Comparison of ENCODE assay signal across 16 cellular contexts in the genomic region with DNA sequence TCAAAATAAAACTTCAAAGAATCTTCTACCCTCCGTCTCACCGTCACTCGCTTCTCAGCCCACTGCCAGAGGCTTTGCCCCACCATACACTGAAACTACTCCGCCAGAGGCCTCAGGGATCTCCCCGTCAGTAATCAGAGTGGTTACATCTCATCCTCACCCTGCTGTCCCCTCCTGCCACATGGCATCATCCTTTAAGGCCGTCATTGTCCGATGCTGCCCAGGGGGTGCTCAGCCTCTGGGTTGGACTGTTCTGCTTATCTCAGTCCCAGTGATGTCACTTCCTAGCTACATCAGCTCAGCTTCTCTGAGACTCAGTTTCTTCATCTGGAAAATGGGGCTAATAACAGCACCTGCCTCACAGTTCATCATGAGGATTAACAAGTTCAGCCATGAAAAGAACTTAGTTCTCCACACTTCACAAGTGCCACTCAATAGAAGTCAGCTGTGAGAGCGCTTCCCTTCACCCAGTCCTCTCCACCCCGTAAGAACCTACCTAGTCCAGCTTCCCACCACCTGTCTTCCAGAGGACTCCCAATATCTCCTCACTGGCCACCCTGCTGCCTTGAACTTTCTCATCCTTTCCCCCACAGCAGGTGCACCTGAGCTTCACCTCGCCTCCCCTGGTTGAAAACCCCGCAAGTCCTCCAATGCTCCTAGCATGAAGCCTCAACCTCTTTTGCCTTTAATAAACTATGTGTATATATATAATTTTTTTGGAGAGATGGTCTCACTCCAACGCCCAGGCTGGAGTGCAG. TPM values are rescaled to one million over a fixed set of nuclear protein-coding genes. Genes with fewer than 3 reads are reported as not detected.
DNase-seq lines count a peak whose midpoint lies in the region; ATAC-seq, FAIRE-seq and TF ChIP-seq lines count a peak whose summit lies in the region.
"Had no signal": no experiment of that assay in that cellular context is flagged by ENCODE, and none has a peak within 500 bp of the region (broad histone marks: within the 10 kb centered on the region; RNA-seq: fewer than 3 reads in every experiment).

No MANE protein-coding gene starts in this region.

- no peaks in the 10 kb centered on the region for H3K9me3 Mint-ChIP-seq in activated T-helper 17 cell treated with anti-CD3 and anti-CD28 coated beads, Interleukin-2, amount 50 U/mL, for 72 hours

- H3K27ac ChIP-seq in heart right ventricle (no peak overlapping the region), kidney (ENCODE audit: low read depth in 2 of 2, low read length in 2 of 2) (no peak overlapping the region), OCI-LY7 (ENCODE audit: low read depth, low read length, poor library complexity, severe bottlenecking) (no peak overlapping the region)
- H3K27ac ChIP-seq: epithelial cell of prostate, spleen had no signal

- H3K4me2 ChIP-seq in OCI-LY7 (ENCODE audit: low read length): no peak overlapping the region

- no TSS peak for BruUV-seq in OCI-LY7 (replicated peaks; lab: Mats Ljungman, UMichigan)

- H3K9ac ChIP-seq in kidney (ENCODE audit: low read length in 2 of 2): no peak overlapping the region

- TF ChIP-seq CTCF in heart right ventricle (IDR thresholded peaks at IDR 0.05) (no peak), kidney (IDR thresholded peaks at IDR 0.05; ENCODE audit: borderline replicate concordance, extremely low read depth, insufficient read depth) (no peak), OCI-LY7 (conservative IDR thresholded peaks at IDR 0.05; ENCODE audit: low read length) (no peak)

- H3K4me1 Mint-ChIP-seq in activated T-helper 17 cell treated with anti-CD3 and anti-CD28 coated beads, Interleukin-2, amount 50 U/mL, for 72 hours: peaks cover 41% of the 10 kb centered on the region

- no peak overlapping the region for H2AFZ ChIP-seq in OCI-LY7 (ENCODE audit: low read length)

- CTCF ChIA-PET in OCI-LY7 (lab: Charles Lee; ENCODE audit: unreplicated experiment): no interaction called here

- H3K36me3 Mint-ChIP-seq in activated T-helper 17 cell treated with anti-CD3 and anti-CD28 coated beads, Interleukin-2, amount 50 U/mL, for 72 hours (ENCODE audit: low read depth): no peaks in the 10 kb centered on the region

- POLR2A ChIA-PET in OCI-LY7 (lab: Charles Lee): interaction anchor here (0.6 kb wide), 1 partner anchor 553 kb away, joined by 4 read pairs; no protein-coding TSS in a partner anchor

- H3K4me3 Mint-ChIP-seq in activated T-helper 17 cell treated with anti-CD3 and anti-CD28 coated beads, Interleukin-2, amount 50 U/mL, for 72 hours: peak overlapping the region; percentile 26

- DNase-seq in left ventricle myocardium superior (peak; percentile 6), heart right ventricle (no peak), kidney (peak; percentile 30), ureter (ENCODE audit: low spot score) (peak; percentile 29), OCI-LY7 (ENCODE audit: low spot score) (no peak)
- DNase-seq: DMS79, NCI-H2171 had no signal

- no peaks in the 10 kb centered on the region for H3K4me1 ChIP-seq in heart right ventricle
- no peaks in the 10 kb centered on the region for H3K4me1 ChIP-seq in kidney (ENCODE audit: control insufficient read depth in 1 of 2, insufficient read depth in 1 of 2, low read depth in 1 of 2, low read length in 2 of 2)
- H3K4me1 ChIP-seq in OCI-LY7 (ENCODE audit: insufficient read depth, low read length, poor library complexity, severe bottlenecking): no peaks in the 10 kb centered on the region

- H3K27me3 Mint-ChIP-seq in activated T-helper 17 cell treated with anti-CD3 and anti-CD28 coated beads, Interleukin-2, amount 50 U/mL, for 72 hours: no peaks in the 10 kb centered on the region

- no peak for FAIRE-seq in kidney (lab: Jason Lieb, UNC)
- FAIRE-seq: islet of Langerhans had no signal

- H4K20me1 ChIP-seq in OCI-LY7 (ENCODE audit: insufficient read depth, low read length): no peaks in the 10 kb centered on the region

- H3K27me3 ChIP-seq in heart right ventricle: no peaks in the 10 kb centered on the region
- H3K27me3 ChIP-seq: spleen had no signal

- WGBS in heart right ventricle, 2 donors: 85 to 89% methylated on average over 12 of the region's 12 CpGs

- H3K36me3 ChIP-seq in heart right ventricle: no peaks in the 10 kb centered on the region
- H3K36me3 ChIP-seq in kidney (ENCODE audit: control insufficient read depth in 1 of 2, insufficient read depth in 2 of 2, low read length in 2 of 2): no peaks in the 10 kb centered on the region
- H3K36me3 ChIP-seq in OCI-LY7 (ENCODE audit: insufficient read depth, low read length): no peaks in the 10 kb centered on the region
- H3K36me3 ChIP-seq: spleen had no signal

- ATAC-seq in left ventricle myocardium superior (no peak), heart right ventricle (no peak), GM18870 (IDR thresholded peaks at IDR 0.05; ENCODE audit: unreplicated experiment) (no peak), HG03378 (IDR thresholded peaks at IDR 0.05; ENCODE audit: unreplicated experiment) (no peak)
- ATAC-seq in activated T-helper 17 cell treated with anti-CD3 and anti-CD28 coated beads, Interleukin-2, amount 50 U/mL, for 72 hours (replicated peaks): no peak

- H3K79me2 ChIP-seq in OCI-LY7 (ENCODE audit: insufficient read depth, low read depth, low read length): no peaks in the 10 kb centered on the region

- intact Hi-C loops in left ventricle myocardium superior (cut with micrococcal nuclease) (no loop called here), heart right ventricle (cut with DNase I) (no loop called here), kidney (cut with DNase I) (no loop called here), OCI-LY7 (cut with micrococcal nuclease; ENCODE audit: unreplicated experiment) (no loop called here)

- no peaks in the 10 kb centered on the region for H3K9me2 ChIP-seq in OCI-LY7 (ENCODE audit: insufficient read depth, low read length)

- peak overlapping the region; percentile 65 for H3K27ac Mint-ChIP-seq in activated T-helper 17 cell treated with anti-CD3 and anti-CD28 coated beads, Interleukin-2, amount 50 U/mL, for 72 hours

- no peak overlapping the region for H3K4me3 ChIP-seq in heart right ventricle
- no peak overlapping the region for H3K4me3 ChIP-seq in kidney (ENCODE audit: low read length in 2 of 2)
- no peak overlapping the region for H3K4me3 ChIP-seq in OCI-LY7 (ENCODE audit: low read depth, low read length, poor library complexity, severe bottlenecking)
- H3K4me3 ChIP-seq: spleen had no signal

- H3K9me3 ChIP-seq in heart right ventricle (no peaks in the 10 kb centered on the region), kidney (ENCODE audit: control insufficient read depth in 1 of 2, low read length in 2 of 2) (no peaks in the 10 kb centered on the region), OCI-LY7 (ENCODE audit: low read length) (no peaks in the 10 kb centered on the region)
- H3K9me3 ChIP-seq: spleen had no signal

RNA-seq across cellular contexts. Expression of a gene that starts 2.8 kb away (rescaled TPM):
- not detected for total RNA-seq in left ventricle myocardium superior
- not detected for total RNA-seq in heart right ventricle
- not detected for polyA plus RNA-seq in heart right ventricle
- 1 to 10 TPM in 1 of 2 donors, under 1 TPM in 1; 0.32 to 9.0 TPM for total RNA-seq in activated T-helper 17 cell treated with anti-CD3 and anti-CD28 coated beads, Interleukin-2, amount 50 U/mL, for 72 hours
- total RNA-seq in kidney: not detected
- not detected for polyA plus RNA-seq in kidney (ENCODE audit: insufficient read depth, low read depth, low replicate concordance)
- total RNA-seq in ureter: not detected
- not detected in 2 replicates for total RNA-seq in OCI-LY7 (2014; rRNA removed; shearing (Covaris generic))
- not detected in 2 replicates for total RNA-seq in OCI-LY7 (2022)
- total RNA-seq: H4, mucosa of gallbladder, spleen had no signal
- polyA plus RNA-seq: BJ, spleen had no signal

RNA-seq across cellular contexts. Expression of a gene that starts 15.9 kb away (rescaled TPM):
- total RNA-seq in left ventricle myocardium superior: not detected
- not detected for total RNA-seq in heart right ventricle
- polyA plus RNA-seq in heart right ventricle: not detected
- 100 to 1,000 TPM in 1 of 2 donors, 10 to 100 TPM in 1; 14.6 to 159 TPM for total RNA-seq in activated T-helper 17 cell treated with anti-CD3 and anti-CD28 coated beads, Interleukin-2, amount 50 U/mL, for 72 hours
- not detected for total RNA-seq in kidney
- not detected for polyA plus RNA-seq in kidney (ENCODE audit: insufficient read depth, low read depth, low replicate concordance)
- not detected for total RNA-seq in ureter
- not detected in 2 replicates for total RNA-seq in OCI-LY7 (2014; rRNA removed; shearing (Covaris generic))
- total RNA-seq in OCI-LY7 (2022): not detected in 2 replicates
- total RNA-seq: mucosa of gallbladder, spleen had no signal
- polyA plus RNA-seq: BJ, spleen had no signal

RNA-seq across cellular contexts. Expression of a gene that starts 46.2 kb away (rescaled TPM):
- 4.4 TPM for total RNA-seq in left ventricle myocardium superior
- total RNA-seq in heart right ventricle: 1 to 10 TPM; 2.1 to 4.5 (median 3.0) TPM
- 1 to 10 TPM in 1 of 2 donors, under 1 TPM in 1; 0.26 to 7.0 TPM for polyA plus RNA-seq in heart right ventricle
- 1 to 10 TPM; 1.4 to 6.7 TPM for total RNA-seq in activated T-helper 17 cell treated with anti-CD3 and anti-CD28 coated beads, Interleukin-2, amount 50 U/mL, for 72 hours
- total RNA-seq in kidney: 1.4 TPM
- polyA plus RNA-seq in kidney (ENCODE audit: insufficient read depth, low read depth, low replicate concordance): 2.1 TPM
- 0.81 TPM for total RNA-seq in ureter
- 0.39 TPM in 1 of 2 replicates, not detected in the other for total RNA-seq in OCI-LY7 (2014; rRNA removed; shearing (Covaris generic))
- total RNA-seq in OCI-LY7 (2022): not detected in 2 replicates
- polyA plus RNA-seq: BJ had no signal

Comparison
In these comparisons a context has a peak if more than half of its experiments do, and no peak if none do; other contexts are left out.
1. DNase-seq: peak in left ventricle myocardium superior (single experiment), kidney (single experiment) and ureter (single experiment); none in heart right ventricle (0 of 2) and OCI-LY7 (single experiment).
2. RNA of a gene that starts 15.9 kb away (total RNA-seq): 14.6 to 159 TPM in activated T-helper 17 cell treated with anti-CD3 and anti-CD28 coated beads, Interleukin-2, amount 50 U/mL, for 72 hours; not detected in kidney (single experiment), not detected in left ventricle myocardium superior (single experiment), not detected in heart right ventricle, not detected in ureter (single experiment) and not detected in OCI-LY7; every median in the first group is over 10 times any median in the second.